ENCODE assay signal across 20 cellular contexts in the genomic region with DNA sequence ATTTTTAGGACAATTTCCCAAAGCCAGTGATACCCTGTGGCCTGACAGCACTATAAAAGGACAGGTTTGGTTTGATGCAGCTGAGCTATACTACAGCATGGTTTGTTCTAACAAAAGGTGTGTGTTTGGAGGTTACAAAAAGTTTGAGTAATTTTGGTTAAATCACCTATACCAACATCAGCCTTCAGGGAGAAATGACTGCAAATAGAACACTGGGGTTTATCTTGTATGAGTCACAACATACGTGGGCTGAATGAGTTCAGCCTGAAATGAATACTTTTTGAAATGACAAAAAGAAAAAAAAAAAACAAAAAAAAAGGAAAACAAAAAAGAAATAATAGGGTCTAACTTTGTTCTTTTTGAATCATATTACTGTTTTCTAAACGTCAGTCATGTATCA.
DNase-seq lines count a peak whose midpoint lies in the region; ATAC-seq and TF ChIP-seq lines count a peak whose summit lies in the region.
"Had no signal": no experiment of that assay in that cellular context is flagged by ENCODE, and none has a peak within 500 bp of the region (broad histone marks: within the 10 kb centered on the region; RNA-seq: fewer than 3 reads in every experiment).

No MANE protein-coding gene starts in this region.

- no peaks in the 10 kb centered on the region for H3K9me3 ChIP-seq in stomach
- H3K9me3 ChIP-seq: Peyer's patch, SJCRH30 had no signal

- no peaks in the 10 kb centered on the region for H3K9me3 Mint-ChIP-seq in HFFc6
- H3K9me3 Mint-ChIP-seq: H9 had no signal

- H3K27ac Mint-ChIP-seq in HFFc6, result no peak overlapping the region
- H3K27ac Mint-ChIP-seq: H9 had no signal

- no peaks in the 10 kb centered on the region for H3K27me3 Mint-ChIP-seq in HFFc6 (ENCODE audit: insufficient read depth)

- no peak for TF ChIP-seq POLR2A in stomach (IDR thresholded peaks at IDR 0.05)

- TF ChIP-seq CTCF in AG10803 (conservative IDR thresholded peaks at IDR 0.05; ENCODE audit: low read length) (no peak), HFFc6 (IDR thresholded peaks at IDR 0.05) (no peak), cardiac fibroblast (IDR thresholded peaks at IDR 0.05; ENCODE audit: low read depth, low read length) (no peak), fibroblast of the aortic adventitia (IDR thresholded peaks at IDR 0.05; ENCODE audit: insufficient read depth, low read length) (no peak), stomach (IDR thresholded peaks at IDR 0.05) (no peak)

- DNase-seq in AG10803 (ENCODE audit: low read depth) (peak; percentile 15), HFFc6 (peak; percentile 3), cardiac fibroblast (ENCODE audit: low read depth in 2 of 2) (peak; percentile 6 to 56), fibroblast of the aortic adventitia (ENCODE audit: low read depth) (peak; percentile 47), stomach (no peak)
- DNase-seq in stimulated activated naive CD4-positive, alpha-beta T cell treated with Interleukin-2 at 50 U/mL for 16 hours (lab: John Stamatoyannopoulos, UW), result no peak
- DNase-seq: 8988T, GF-D8, H9, KG1, NCI-H1105 treated with DMSO at 0.1 percent for 48 hours, NCI-H2029 treated with DMSO at 0.1 percent for 48 hours, NCI-H2171 treated with DMSO at 0.1 percent for 48 hours, NCI-H524 treated with DMSO at 0.1 percent for 48 hours, Peyer's patch, SJCRH30 had no signal

- ATAC-seq in GM18858 (IDR thresholded peaks at IDR 0.05; ENCODE audit: unreplicated experiment), result no peak
- no peak for ATAC-seq in GM21526 (IDR thresholded peaks at IDR 0.05; ENCODE audit: low FRiP score, unreplicated experiment)

- H3K4me3 ChIP-seq in AG10803 (ENCODE audit: low read length), result no peak overlapping the region
- no peak overlapping the region for H3K4me3 ChIP-seq in cardiac fibroblast (replicated peaks in 1 of 2; ENCODE audit: low read depth in 2 of 2, low read length in 2 of 2)
- no peak overlapping the region for H3K4me3 ChIP-seq in fibroblast of the aortic adventitia (ENCODE audit: low read depth, low read length)
- no peak overlapping the region for H3K4me3 ChIP-seq in stomach
- H3K4me3 ChIP-seq: Peyer's patch, SJCRH30 had no signal

- no peaks in the 10 kb centered on the region for H3K36me3 ChIP-seq in stomach
- H3K36me3 ChIP-seq: Peyer's patch, SJCRH30 had no signal

- WGBS in stomach, 5 donors, result 63 to 73% (median 70%) methylated on average over 2 of the region's 2 CpGs

- no peaks in the 10 kb centered on the region for H3K27me3 ChIP-seq in stomach
- H3K27me3 ChIP-seq: Peyer's patch, SJCRH30 had no signal

- no peak overlapping the region for H3K4me3 Mint-ChIP-seq in HFFc6
- H3K4me3 Mint-ChIP-seq: H9 had no signal

- intact Hi-C loops in stomach (cut with DNase I; ENCODE audit: low total_unique reads), result no loop called here

- H3K4me1 ChIP-seq in stomach, result no peaks in the 10 kb centered on the region
- H3K4me1 ChIP-seq: Peyer's patch, SJCRH30 had no signal

- 0 out of 2 replicates have a peak, but pooled peaks cover 9% of the 10 kb centered on the region for H3K36me3 Mint-ChIP-seq in HFFc6 (ENCODE audit: low read depth)

- H3K27ac ChIP-seq in stomach, result no peak overlapping the region
- H3K27ac ChIP-seq: C4-2B, HL-60, Peyer's patch, SJCRH30 had no signal

- H3K4me1 Mint-ChIP-seq in HFFc6 (ENCODE audit: low read depth), result peaks cover 34% of the 10 kb centered on the region

- no peak for TF ChIP-seq EP300 in stomach (IDR thresholded peaks at IDR 0.05)

Comparison
In these comparisons a context has a peak if more than half of its experiments do, and no peak if none do; other contexts are left out.
1. DNase-seq: peak in AG10803 (single experiment), HFFc6 (single experiment), cardiac fibroblast (2 of 2) and fibroblast of the aortic adventitia (single experiment); none in stomach (single experiment) and stimulated activated naive CD4-positive, alpha-beta T cell treated with Interleukin-2 at 50 U/mL for 16 hours (single experiment).